ENCODE assay signal across 2 cellular contexts in genomic region chr17:75873587-75874322, GRCh38.
TF ChIP-seq lines count a peak whose summit lies in the region.

No MANE protein-coding gene starts in this region.

TF ChIP-seq in SK-N-SH, 30 proteins besides CTCF, POLR2A, EP300 and RAD21:
- TF ChIP-seq RCOR1 (IDR thresholded peaks at IDR 0.05; ENCODE audit: low read length) (no peak), NRF1 (IDR thresholded peaks at IDR 0.05; ENCODE audit: low read depth, low read length) (no peak)

TF ChIP-seq in SK-N-SH treated with all-trans-retinoic acid at 6 μM for 48 hours, 23 proteins besides CTCF, POLR2A, EP300 and RAD21:
- no peak for TF ChIP-seq ZC3H10 (CRISPR knock-in tag; IDR thresholded peaks at IDR 0.05)
- no peak for TF ChIP-seq CSDC2 (CRISPR knock-in tag; IDR thresholded peaks at IDR 0.05)
- no peak for TF ChIP-seq RARB (CRISPR knock-in tag; IDR thresholded peaks at IDR 0.05)
- no peak for TF ChIP-seq PPARA (CRISPR knock-in tag; IDR thresholded peaks at IDR 0.05; ENCODE audit: borderline replicate concordance)
- TF ChIP-seq, protein P1, sequence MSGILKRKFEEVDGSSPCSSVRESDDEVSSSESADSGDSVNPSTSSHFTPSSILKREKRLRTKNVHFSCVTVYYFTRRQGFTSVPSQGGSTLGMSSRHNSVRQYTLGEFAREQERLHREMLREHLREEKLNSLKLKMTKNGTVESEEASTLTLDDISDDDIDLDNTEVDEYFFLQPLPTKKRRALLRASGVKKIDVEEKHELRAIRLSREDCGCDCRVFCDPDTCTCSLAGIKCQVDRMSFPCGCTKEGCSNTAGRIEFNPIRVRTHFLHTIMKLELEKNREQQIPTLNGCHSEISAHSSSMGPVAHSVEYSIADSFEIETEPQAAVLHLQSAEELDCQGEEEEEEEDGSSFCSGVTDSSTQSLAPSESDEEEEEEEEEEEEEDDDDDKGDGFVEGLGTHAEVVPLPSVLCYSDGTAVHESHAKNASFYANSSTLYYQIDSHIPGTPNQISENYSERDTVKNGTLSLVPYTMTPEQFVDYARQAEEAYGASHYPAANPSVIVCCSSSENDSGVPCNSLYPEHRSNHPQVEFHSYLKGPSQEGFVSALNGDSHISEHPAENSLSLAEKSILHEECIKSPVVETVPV (CRISPR knock-in tag; IDR thresholded peaks at IDR 0.05): no peak
- TF ChIP-seq, protein P2, sequence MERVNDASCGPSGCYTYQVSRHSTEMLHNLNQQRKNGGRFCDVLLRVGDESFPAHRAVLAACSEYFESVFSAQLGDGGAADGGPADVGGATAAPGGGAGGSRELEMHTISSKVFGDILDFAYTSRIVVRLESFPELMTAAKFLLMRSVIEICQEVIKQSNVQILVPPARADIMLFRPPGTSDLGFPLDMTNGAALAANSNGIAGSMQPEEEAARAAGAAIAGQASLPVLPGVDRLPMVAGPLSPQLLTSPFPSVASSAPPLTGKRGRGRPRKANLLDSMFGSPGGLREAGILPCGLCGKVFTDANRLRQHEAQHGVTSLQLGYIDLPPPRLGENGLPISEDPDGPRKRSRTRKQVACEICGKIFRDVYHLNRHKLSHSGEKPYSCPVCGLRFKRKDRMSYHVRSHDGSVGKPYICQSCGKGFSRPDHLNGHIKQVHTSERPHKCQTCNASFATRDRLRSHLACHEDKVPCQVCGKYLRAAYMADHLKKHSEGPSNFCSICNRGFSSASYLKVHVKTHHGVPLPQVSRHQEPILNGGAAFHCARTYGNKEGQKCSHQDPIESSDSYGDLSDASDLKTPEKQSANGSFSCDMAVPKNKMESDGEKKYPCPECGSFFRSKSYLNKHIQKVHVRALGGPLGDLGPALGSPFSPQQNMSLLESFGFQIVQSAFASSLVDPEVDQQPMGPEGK (CRISPR knock-in tag; IDR thresholded peaks at IDR 0.05; ENCODE audit: borderline replicate concordance): no peak
- no peak for TF ChIP-seq SNAI2 (CRISPR knock-in tag; IDR thresholded peaks at IDR 0.05)
- TF ChIP-seq ZFP30 (CRISPR knock-in tag; IDR thresholded peaks at IDR 0.05): no peak
- TF ChIP-seq GLIS3 (CRISPR knock-in tag; IDR thresholded peaks at IDR 0.05): no peak
- TF ChIP-seq CREB5 (CRISPR knock-in tag; IDR thresholded peaks at IDR 0.05; ENCODE audit: low read depth): no peak
- TF ChIP-seq BACH2 (CRISPR knock-in tag; IDR thresholded peaks at IDR 0.05; ENCODE audit: borderline replicate concordance): no peak
- no peak for TF ChIP-seq ZNF565 (CRISPR knock-in tag; conservative IDR thresholded peaks at IDR 0.05; ENCODE audit: low read depth)
- TF ChIP-seq, protein P3, sequence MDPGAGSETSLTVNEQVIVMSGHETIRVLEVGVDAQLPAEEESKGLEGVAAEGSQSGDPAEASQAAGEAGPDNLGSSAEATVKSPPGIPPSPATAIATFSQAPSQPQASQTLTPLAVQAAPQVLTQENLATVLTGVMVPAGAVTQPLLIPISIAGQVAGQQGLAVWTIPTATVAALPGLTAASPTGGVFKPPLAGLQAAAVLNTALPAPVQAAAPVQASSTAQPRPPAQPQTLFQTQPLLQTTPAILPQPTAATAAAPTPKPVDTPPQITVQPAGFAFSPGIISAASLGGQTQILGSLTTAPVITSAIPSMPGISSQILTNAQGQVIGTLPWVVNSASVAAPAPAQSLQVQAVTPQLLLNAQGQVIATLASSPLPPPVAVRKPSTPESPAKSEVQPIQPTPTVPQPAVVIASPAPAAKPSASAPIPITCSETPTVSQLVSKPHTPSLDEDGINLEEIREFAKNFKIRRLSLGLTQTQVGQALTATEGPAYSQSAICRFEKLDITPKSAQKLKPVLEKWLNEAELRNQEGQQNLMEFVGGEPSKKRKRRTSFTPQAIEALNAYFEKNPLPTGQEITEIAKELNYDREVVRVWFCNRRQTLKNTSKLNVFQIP (CRISPR knock-in tag; IDR thresholded peaks at IDR 0.05; ENCODE audit: borderline replicate concordance, low read depth): no peak
- no peak for TF ChIP-seq ZNF8 (CRISPR knock-in tag; IDR thresholded peaks at IDR 0.05)
